ENCODE assay signal across 24 cellular contexts in genomic region chr18:56986829-56987228, GRCh38.
DNase-seq lines count a peak whose midpoint lies in the region; ATAC-seq, FAIRE-seq and TF ChIP-seq lines count a peak whose summit lies in the region.
"Had no signal": no experiment of that assay in that cellular context is flagged by ENCODE, and none has a peak within 500 bp of the region (broad histone marks: within the 10 kb centered on the region; RNA-seq: fewer than 3 reads in every experiment).

No MANE protein-coding gene starts in this region.

- no peak overlapping the region for H3K23ac ChIP-seq in IMR-90 (ENCODE audit: low read depth, low read length)

- no peak overlapping the region for H3K27ac Mint-ChIP-seq in glutamatergic neuron (ENCODE audit: unreplicated experiment)
- H3K27ac Mint-ChIP-seq: activated CD8-positive, alpha-beta T cell treated with anti-CD3 and anti-CD28 coated beads for 36 hours; memory B cell; naive thymus-derived CD8-positive, alpha-beta T cell had no signal

- no peak for ATAC-seq in IMR-90 (ENCODE audit: low read depth)
- peak; percentile 55 to 85 (median 84) for ATAC-seq in right lobe of liver
- no peak for ATAC-seq in HG03135 (IDR thresholded peaks at IDR 0.05; ENCODE audit: unreplicated experiment)
- no peak for ATAC-seq in HG03457 (IDR thresholded peaks at IDR 0.05; ENCODE audit: unreplicated experiment)
- ATAC-seq: activated CD8-positive, alpha-beta T cell treated with anti-CD3 and anti-CD28 coated beads for 36 hours; activated T-cell treated with anti-CD3 and anti-CD28 coated beads, Interleukin-2, amount 50 U/mL, for 4 hours; heart right ventricle; K562; naive thymus-derived CD8-positive, alpha-beta T cell; Panc1; stimulated activated naive CD8-positive, alpha-beta T cell treated with anti-CD3 and anti-CD28 coated beads, Interleukin-15, Interleukin-2, amounts not matched to agents 100 U/mL and 50 U/mL, for 24 hours had no signal

- peaks cover 40% of the 10 kb centered on the region for H3K4me1 Mint-ChIP-seq in glutamatergic neuron (ENCODE audit: low read depth, unreplicated experiment)
- H3K4me1 Mint-ChIP-seq: naive thymus-derived CD8-positive, alpha-beta T cell had no signal

- H3K9me1 ChIP-seq in IMR-90 (ENCODE audit: insufficient read depth, low read length): 0 out of 2 replicates have a peak, but pooled peaks cover 3% of the 10 kb centered on the region

- H3K9ac ChIP-seq in IMR-90 (ENCODE audit: low read depth, low read length): no peak overlapping the region
- H3K9ac ChIP-seq: parathyroid adenoma had no signal

- FAIRE-seq in colon (lab: Jason Lieb, UNC): peak; percentile 21
- FAIRE-seq: H54, K562 had no signal

- no peak overlapping the region for H4K91ac ChIP-seq in IMR-90 (ENCODE audit: insufficient read depth, low read depth, low read length)

- no peak overlapping the region for H2AK9ac ChIP-seq in IMR-90 (replicated peaks; ENCODE audit: low read depth, low read length, poor library complexity)

- no peak overlapping the region for H2AFZ ChIP-seq in IMR-90 (replicated peaks; ENCODE audit: low read length, poor library complexity)
- H2AFZ ChIP-seq: parathyroid adenoma had no signal

- H3K4me3 Mint-ChIP-seq in glutamatergic neuron (ENCODE audit: unreplicated experiment): no peak overlapping the region
- H3K4me3 Mint-ChIP-seq: activated CD8-positive, alpha-beta T cell treated with anti-CD3 and anti-CD28 coated beads for 36 hours; activated T-cell treated with anti-CD3 and anti-CD28 coated beads, Interleukin-2, amount 50 U/mL, for 4 hours; memory B cell; naive thymus-derived CD8-positive, alpha-beta T cell had no signal

- H4K8ac ChIP-seq in IMR-90 (ENCODE audit: low read depth in 2 of 2, low read length in 2 of 2): no peak overlapping the region

- no peaks in the 10 kb centered on the region for H3K27me3 ChIP-seq in H7 (ENCODE audit: control insufficient read depth, insufficient read depth, low read length)
- no peaks in the 10 kb centered on the region for H3K27me3 ChIP-seq in IMR-90 (ENCODE audit: control insufficient read depth, insufficient read depth, low read length)
- no peaks in the 10 kb centered on the region for H3K27me3 ChIP-seq in right lobe of liver
- H3K27me3 ChIP-seq: ascending aorta, heart right ventricle, tibial nerve had no signal

- H3K36me3 ChIP-seq in H7 (replicated peaks; ENCODE audit: control insufficient read depth, insufficient read depth, low read length) (no peaks in the 10 kb centered on the region), IMR-90 (ENCODE audit: control insufficient read depth, insufficient read depth, low read length) (no peaks in the 10 kb centered on the region), right lobe of liver (no peaks in the 10 kb centered on the region)
- H3K36me3 ChIP-seq: ascending aorta had no signal

- no peaks in the 10 kb centered on the region for H3K9me3 ChIP-seq in IMR-90 (ENCODE audit: control insufficient read depth, insufficient read depth, low read length)
- H3K9me3 ChIP-seq in right lobe of liver: no peaks in the 10 kb centered on the region
- H3K9me3 ChIP-seq: ascending aorta, heart right ventricle, tibial nerve had no signal

- H3K9me3 Mint-ChIP-seq in glutamatergic neuron (ENCODE audit: unreplicated experiment): peaks cover 1% of the 10 kb centered on the region
- H3K9me3 Mint-ChIP-seq: activated CD8-positive, alpha-beta T cell treated with anti-CD3 and anti-CD28 coated beads for 36 hours; activated T-cell treated with anti-CD3 and anti-CD28 coated beads, Interleukin-2, amount 50 U/mL, for 4 hours had no signal

- no peak overlapping the region for H3K4ac ChIP-seq in IMR-90 (ENCODE audit: low read depth, low read length)

- no peaks in the 10 kb centered on the region for H3K36me3 Mint-ChIP-seq in glutamatergic neuron (ENCODE audit: unreplicated experiment)

- H2BK5ac ChIP-seq in IMR-90 (ENCODE audit: low read depth, low read length, poor library complexity, severe bottlenecking): no peak overlapping the region

- H3K18ac ChIP-seq in IMR-90 (ENCODE audit: low read depth, low read length): no peak overlapping the region

- intact Hi-C loops in IMR-90 (cut with micrococcal nuclease) (no loop called here), right lobe of liver (cut with DNase I) (no loop called here)

- TF ChIP-seq RAD21 in IMR-90 (IDR thresholded peaks at IDR 0.05; ENCODE audit: low read length): no peak

- H3K4me2 ChIP-seq in IMR-90 (ENCODE audit: low read depth, low read length): peak overlapping the region; percentile 34; the same call in 1 of the 2 replicates

- no peaks in the 10 kb centered on the region for H3K79me1 ChIP-seq in IMR-90 (ENCODE audit: low read depth in 1 of 2, low read length in 2 of 2)

- no peak overlapping the region for H3K14ac ChIP-seq in IMR-90 (replicated peaks; ENCODE audit: low read depth, low read length)

- TF ChIP-seq CTCF in IMR-90 (conservative IDR thresholded peaks at IDR 0.05; ENCODE audit: low read depth, low read length) (no peak), right lobe of liver (IDR thresholded peaks at IDR 0.05) (no peak), glutamatergic neuron (IDR thresholded peaks at IDR 0.05; ENCODE audit: partially characterized antibody, unreplicated experiment) (no peak)

- no peak overlapping the region for H2BK120ac ChIP-seq in IMR-90 (ENCODE audit: low read depth, low read length)

- no peak overlapping the region for H3K56ac ChIP-seq in IMR-90 (ENCODE audit: extremely low read depth, insufficient read depth, low read length)

- CTCF ChIA-PET in IMR-90 (lab: Yijun Ruan, JAX): interaction anchor here (0.7 kb wide), 1 partner anchor 95 kb away, joined by 3 read pairs; no protein-coding TSS in a partner anchor

- H2BK15ac ChIP-seq in IMR-90 (ENCODE audit: low read depth, low read length): no peak overlapping the region

- DNase-seq in H7 (peak; percentile 47), IMR-90 (no peak), right lobe of liver (no peak), glutamatergic neuron (no peak), C1 segment of cervical spinal cord (lab: John Stamatoyannopoulos, UW) (no peak)
- DNase-seq: activated CD8-positive, alpha-beta T cell treated with anti-CD3 and anti-CD28 coated beads for 36 hours; activated naive CD4-positive, alpha-beta T cell treated with anti-CD3 and anti-CD28 coated beads, Interleukin-2, amount 50 U/mL, for 16 hours; activated T-cell treated with anti-CD3 and anti-CD28 coated beads, Interleukin-2, amount 50 U/mL, for 4 hours; EL; heart right ventricle; naive thymus-derived CD8-positive, alpha-beta T cell; NCI-H2029; stimulated activated naive CD8-positive, alpha-beta T cell treated with anti-CD3 and anti-CD28 coated beads, Interleukin-15, Interleukin-2, amounts not matched to agents 100 U/mL and 50 U/mL, for 24 hours had no signal

- in situ Hi-C loops in IMR-90 (cut with MboI; ENCODE audit: low sequenced_read_pairs): no loop called here

- H3K27ac ChIP-seq in IMR-90 (ENCODE audit: insufficient read depth, low read length) (no peak overlapping the region), right lobe of liver (peak overlapping the region in 1 of 3 donors; percentile 14)
- H3K27ac ChIP-seq: ascending aorta, heart right ventricle, parathyroid adenoma, SK-N-MC, tibial nerve had no signal

- H3K4me1 ChIP-seq in IMR-90 (ENCODE audit: control insufficient read depth, insufficient read depth, low read length): no peaks in the 10 kb centered on the region
- peaks cover 0 to 25% (median 0%) of the 10 kb centered on the region in 4 donors for H3K4me1 ChIP-seq in right lobe of liver
- H3K4me1 ChIP-seq: ascending aorta, heart right ventricle, parathyroid adenoma, tibial nerve had no signal

- dilution Hi-C loops in IMR-90 (cut with HindIII; ENCODE audit: low sequenced_read_pairs, unreplicated experiment): no loop called here

- no peak for TF ChIP-seq POLR2A in IMR-90 (IDR thresholded peaks at IDR 0.05; ENCODE audit: low read depth, low read length)
- no peak for TF ChIP-seq POLR2A in right lobe of liver (IDR thresholded peaks at IDR 0.05)

- H4K20me1 ChIP-seq in IMR-90 (ENCODE audit: insufficient read depth, low read length): no peaks in the 10 kb centered on the region

- no peak overlapping the region for H2AK5ac ChIP-seq in IMR-90 (ENCODE audit: low read depth, low read length)

- no peaks in the 10 kb centered on the region for H3K27me3 Mint-ChIP-seq in glutamatergic neuron (ENCODE audit: unreplicated experiment)
- H3K27me3 Mint-ChIP-seq: activated CD8-positive, alpha-beta T cell treated with anti-CD3 and anti-CD28 coated beads for 36 hours; memory B cell; naive thymus-derived CD8-positive, alpha-beta T cell had no signal

- POLR2A ChIA-PET in IMR-90 (lab: Charles Lee; ENCODE audit: unreplicated experiment): no interaction called here

- H3K4me3 ChIP-seq in H7 (ENCODE audit: insufficient read depth, low read depth, low read length) (no peak overlapping the region), IMR-90 (ENCODE audit: insufficient read depth, low read depth, low read length) (no peak overlapping the region), right lobe of liver (no peak overlapping the region)
- H3K4me3 ChIP-seq: ascending aorta, heart right ventricle, K562, SK-N-MC, tibial nerve had no signal

- H2BK20ac ChIP-seq in IMR-90 (ENCODE audit: low read depth, low read length): no peak overlapping the region

- WGBS in IMR-90 (ENCODE audit: extremely low coverage in 2 of 2, insufficient read length in 1 of 2), 2 experiments: no CpG with 5 or more reads among the region's 2 CpGs
- 70% methylated on average over 2 of the region's 2 CpGs for WGBS in right lobe of liver (ENCODE audit: insufficient coverage, low coverage, low lambda C conversion rate, missing lambda C conversion rate)

- no TSS peak for BruUV-seq in IMR-90 (replicated peaks; lab: Mats Ljungman, UMichigan)

- H4K5ac ChIP-seq in IMR-90 (ENCODE audit: low read depth, low read length): no peak overlapping the region

TF ChIP-seq in IMR-90, 13 proteins besides CTCF, POLR2A, EP300 and RAD21 (continues in another document):
- no peak for TF ChIP-seq CEBPB (IDR thresholded peaks at IDR 0.05; ENCODE audit: low read depth, low read length)
- no peak for TF ChIP-seq CHD1 (IDR thresholded peaks at IDR 0.05; ENCODE audit: low read depth, low read length)
- no peak for TF ChIP-seq SMC3 (IDR thresholded peaks at IDR 0.05; ENCODE audit: low read depth, low read length)
- no peak for TF ChIP-seq RCOR1 (IDR thresholded peaks at IDR 0.05; ENCODE audit: insufficient replicate concordance, low read length)
- TF ChIP-seq FOS (IDR thresholded peaks at IDR 0.05; ENCODE audit: low read depth, low read length): no peak
- TF ChIP-seq MAFK (IDR thresholded peaks at IDR 0.05; ENCODE audit: low read depth, low read length): no peak
- no peak for TF ChIP-seq NFE2L2 (IDR thresholded peaks at IDR 0.05; ENCODE audit: low read depth, low read length)
- TF ChIP-seq RFX5 (IDR thresholded peaks at IDR 0.05; ENCODE audit: low read depth, low read length): no peak
- no peak for TF ChIP-seq USF2 (IDR thresholded peaks at IDR 0.05; ENCODE audit: low read depth, low read length)

Comparison
In these comparisons a context has a peak if more than half of its experiments do, and no peak if none do; other contexts are left out.
1. ATAC-seq: peak in right lobe of liver (4 of 4); none in IMR-90 (single experiment), HG03135 (single experiment) and HG03457 (single experiment).